ENCODE assay signal across 13 cellular contexts in the genomic region with DNA sequence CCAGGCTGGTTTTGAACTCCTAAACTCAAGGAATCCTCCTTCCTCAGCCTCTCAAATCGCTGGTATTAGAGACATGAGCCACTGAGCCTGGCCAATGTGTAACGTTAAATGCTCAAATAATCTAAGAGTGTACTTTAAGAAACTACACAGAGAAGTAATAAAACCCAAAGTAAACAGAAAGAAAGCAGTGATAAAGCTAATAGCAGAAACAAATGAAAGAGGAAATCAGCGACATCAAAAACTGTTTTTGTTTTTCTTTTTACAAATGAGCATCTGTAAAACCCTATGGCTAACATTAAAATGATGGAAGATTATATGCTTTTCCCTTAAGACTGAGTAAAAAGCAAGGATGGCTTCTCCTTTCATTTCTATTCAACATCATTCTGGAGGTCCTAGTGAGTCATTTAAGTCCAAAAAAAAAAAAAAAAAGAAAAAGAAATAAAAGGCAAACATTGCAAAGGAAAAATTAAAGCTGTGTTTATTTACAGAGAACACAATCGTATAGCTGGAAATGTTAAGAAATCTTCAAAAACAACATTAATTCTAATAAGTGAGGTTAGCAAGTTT. TPM values are rescaled to one million over a fixed set of nuclear protein-coding genes. Genes with fewer than 3 reads are reported as not detected.
A peak's percentile ranks its signal among the peaks of the same experiment; 100 is the strongest.
DNase-seq lines count a peak whose midpoint lies in the region; TF ChIP-seq lines count a peak whose summit lies in the region.
"Had no signal": no experiment of that assay in that cellular context is flagged by ENCODE, and none has a peak within 500 bp of the region (broad histone marks: within the 10 kb centered on the region; RNA-seq: fewer than 3 reads in every experiment).

No MANE protein-coding gene starts in this region.

- H3K4me3 ChIP-seq in hepatocyte (no peak overlapping the region), uterus (no peak overlapping the region), H7 (ENCODE audit: insufficient read depth, low read depth, low read length) (no peak overlapping the region), WERI-Rb-1 (ENCODE audit: low read depth, low read length) (no peak overlapping the region)
- H3K4me3 ChIP-seq: BLaER1 had no signal

- WGBS in hepatocyte (ENCODE audit: low lambda C conversion rate, missing lambda C conversion rate): 52% methylated on average over 4 of the region's 4 CpGs

- H2AFZ ChIP-seq in hepatocyte: no peak overlapping the region

- TF ChIP-seq POLR2A in uterus (IDR thresholded peaks at IDR 0.05): no peak

- intact Hi-C loops in uterus (cut with DNase I; ENCODE audit: low total_unique reads): no loop called here

- TF ChIP-seq CTCF in VCaP (conservative IDR thresholded peaks at IDR 0.05): no peak
- no peak for TF ChIP-seq CTCF in hepatocyte (IDR thresholded peaks at IDR 0.05; ENCODE audit: poor library complexity)
- TF ChIP-seq CTCF in uterus (IDR thresholded peaks at IDR 0.05): no peak
- TF ChIP-seq CTCF in WERI-Rb-1 (IDR thresholded peaks at IDR 0.05; ENCODE audit: low read depth, low read length): no peak

- no peaks in the 10 kb centered on the region for H3K79me2 ChIP-seq in hepatocyte

- H3K27me3 ChIP-seq in hepatocyte (no peaks in the 10 kb centered on the region), uterus (no peaks in the 10 kb centered on the region), H7 (ENCODE audit: control insufficient read depth, insufficient read depth, low read length) (no peaks in the 10 kb centered on the region), WERI-Rb-1 (ENCODE audit: insufficient read depth, low read depth, severe bottlenecking) (no peaks in the 10 kb centered on the region)
- H3K27me3 ChIP-seq: BLaER1 had no signal

- no peaks in the 10 kb centered on the region for H3K9me3 ChIP-seq in hepatocyte (ENCODE audit: low read depth)
- H3K9me3 ChIP-seq in uterus: no peaks in the 10 kb centered on the region
- no peaks in the 10 kb centered on the region for H3K9me3 ChIP-seq in WERI-Rb-1 (ENCODE audit: severe bottlenecking)

- H4K20me1 ChIP-seq in hepatocyte (ENCODE audit: insufficient read depth, poor library complexity, severe bottlenecking): no peaks in the 10 kb centered on the region
- H4K20me1 ChIP-seq: BLaER1 had no signal

- H3K36me3 ChIP-seq in hepatocyte (replicated peaks; ENCODE audit: insufficient read depth, low read depth): no peaks in the 10 kb centered on the region
- no peaks in the 10 kb centered on the region for H3K36me3 ChIP-seq in uterus
- no peaks in the 10 kb centered on the region for H3K36me3 ChIP-seq in H7 (replicated peaks; ENCODE audit: control insufficient read depth, insufficient read depth, low read length)
- H3K36me3 ChIP-seq in WERI-Rb-1: no peaks in the 10 kb centered on the region
- H3K36me3 ChIP-seq: BLaER1 had no signal

- H3K27ac ChIP-seq in VCaP (peak overlapping the region; percentile 44), hepatocyte (peak overlapping the region; percentile 22), uterus (no peak overlapping the region), WERI-Rb-1 (no peak overlapping the region)
- H3K27ac ChIP-seq: BLaER1 had no signal

- no peaks in the 10 kb centered on the region for H3K9me2 ChIP-seq in hepatocyte (replicated peaks; ENCODE audit: insufficient read depth)

- no peak overlapping the region for H3K4me2 ChIP-seq in hepatocyte
- H3K4me2 ChIP-seq: BLaER1 had no signal

- DNase-seq in HEK293T (ENCODE audit: extremely low spot score) (no peak), hepatocyte (ENCODE audit: low spot score) (no peak), uterus (no peak), H7 (no peak), WERI-Rb-1 (no peak), NCI-H748 (lab: John Stamatoyannopoulos, UW; ENCODE audit: unreplicated experiment) (no peak)
- DNase-seq: HCEC 1CT, NCI-H1436 treated with DMSO at 0.1 percent for 48 hours, NCI-H2081, NCI-H226, NCI-H526 treated with DMSO at 0.1 percent for 48 hours had no signal

- no peaks in the 10 kb centered on the region for H3K4me1 ChIP-seq in hepatocyte (ENCODE audit: insufficient read depth)
- H3K4me1 ChIP-seq in uterus: no peaks in the 10 kb centered on the region
- H3K4me1 ChIP-seq: BLaER1 had no signal

- POLR2A ChIA-PET in HEK293T (lab: Yijun Ruan, JAX): no interaction called here

- CTCF ChIA-PET in HEK293T (lab: Yijun Ruan, JAX): no interaction called here

TF ChIP-seq in HEK293T, 16 proteins besides CTCF, POLR2A, EP300 and RAD21:
- peak; percentile 62; the same call in 1 of the 2 replicates for TF ChIP-seq ZNF384 (IDR thresholded peaks at IDR 0.05)
- TF ChIP-seq, protein P1, sequence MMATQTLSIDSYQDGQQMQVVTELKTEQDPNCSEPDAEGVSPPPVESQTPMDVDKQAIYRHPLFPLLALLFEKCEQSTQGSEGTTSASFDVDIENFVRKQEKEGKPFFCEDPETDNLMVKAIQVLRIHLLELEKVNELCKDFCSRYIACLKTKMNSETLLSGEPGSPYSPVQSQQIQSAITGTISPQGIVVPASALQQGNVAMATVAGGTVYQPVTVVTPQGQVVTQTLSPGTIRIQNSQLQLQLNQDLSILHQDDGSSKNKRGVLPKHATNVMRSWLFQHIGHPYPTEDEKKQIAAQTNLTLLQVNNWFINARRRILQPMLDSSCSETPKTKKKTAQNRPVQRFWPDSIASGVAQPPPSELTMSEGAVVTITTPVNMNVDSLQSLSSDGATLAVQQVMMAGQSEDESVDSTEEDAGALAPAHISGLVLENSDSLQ (IDR thresholded peaks at IDR 0.05): no peak
TF ChIP-seq in HEK293T: peak in this region for 1.

RNA-seq across cellular contexts. Expression of gene FNDC3B, which starts 36.8 kb away (rescaled TPM):
- total RNA-seq in hepatocyte (91.9 and 113 TPM in 2 replicates), uterus (100 to 1,000 TPM in 3 of 4 donors, 10 to 100 TPM in 1; 49.7 to 188 (median 165) TPM)
- polyA plus RNA-seq in hepatocyte: 61.2 and 66.3 TPM in 2 replicates
- 24.2 and 28.7 TPM in 2 replicates for total RNA-seq in H7 (2014; rRNA removed; shearing (Covaris generic))

Comparison
In these comparisons a context has a peak if more than half of its experiments do, and no peak if none do; other contexts are left out.
1. H3K27ac ChIP-seq: peak in VCaP (single experiment) and hepatocyte (single experiment); none in uterus (0 of 2) and WERI-Rb-1 (single experiment).